In genomic region chr18:58315041-58315440, GRCh38 we compare ENCODE assay signal across 13 cellular contexts.
A peak's percentile ranks its signal among the peaks of the same experiment; 100 is the strongest.
DNase-seq lines count a peak whose midpoint lies in the region; ATAC-seq and TF ChIP-seq lines count a peak whose summit lies in the region.
"Had no signal": no experiment of that assay in that cellular context is flagged by ENCODE, and none has a peak within 500 bp of the region (broad histone marks: within the 10 kb centered on the region; RNA-seq: fewer than 3 reads in every experiment).

No MANE protein-coding gene starts in this region.

- 87 to 92% methylated on average over 7 to 8 of the region's 8 CpGs for WGBS in testis, 2 donors

- no peak overlapping the region for H2AFZ ChIP-seq in fibroblast of lung (ENCODE audit: low read length)

- no peaks in the 10 kb centered on the region for H3K79me2 ChIP-seq in fibroblast of lung (ENCODE audit: control insufficient read depth, insufficient read depth, low read length)

- H3K4me3 Mint-ChIP-seq in CD14-positive monocyte (no peak overlapping the region), osteocyte (ENCODE audit: unreplicated experiment) (no peak overlapping the region)
- H3K4me3 Mint-ChIP-seq: activated T-helper 1 cell treated with anti-CD3 and anti-CD28 coated beads, Interleukin-12 subunit alpha, Interleukin-12 subunit beta, Interleukin-2, Interleukin-4 antibody, amounts not matched to agents 30 ng/mL and 10 ng/mL and 1 ng/mL, durations not matched to agents 14 hours and 24 hours and 36 hours; central memory CD8-positive, alpha-beta T cell had no signal

- H3K4me1 ChIP-seq in RWPE2 (ENCODE audit: insufficient read depth, poor library complexity, severe bottlenecking) (peaks cover 45% of the 10 kb centered on the region), fibroblast of lung (ENCODE audit: control insufficient read depth, extremely low read depth, insufficient read depth, low read length) (peaks cover 2% of the 10 kb centered on the region), testis (no peaks in the 10 kb centered on the region)

- TF ChIP-seq CTCF in CD14-positive monocyte (IDR thresholded peaks at IDR 0.05) = no peak
- no peak for TF ChIP-seq CTCF in RWPE2 (IDR thresholded peaks at IDR 0.05; ENCODE audit: poor library complexity, severe bottlenecking)
- no peak for TF ChIP-seq CTCF in fibroblast of lung (conservative IDR thresholded peaks at IDR 0.05 in 1 of 2, IDR thresholded peaks at IDR 0.05 in 1 of 2; ENCODE audit: low read depth in 1 of 2, low read length in 2 of 2)
- no peak for TF ChIP-seq CTCF in osteocyte (IDR thresholded peaks at IDR 0.05)
- no peak for TF ChIP-seq CTCF in testis (IDR thresholded peaks at IDR 0.05)

- no peaks in the 10 kb centered on the region for H4K20me1 ChIP-seq in fibroblast of lung (ENCODE audit: control insufficient read depth, extremely low read depth, insufficient read depth, low read length)

- H3K4me3 ChIP-seq in RWPE2 (ENCODE audit: severe bottlenecking) = no peak overlapping the region
- no peak overlapping the region for H3K4me3 ChIP-seq in fibroblast of lung (replicated peaks in 1 of 4; ENCODE audit: control extremely low read depth in 1 of 4, insufficient read depth in 1 of 4, low read depth in 3 of 4, low read length in 4 of 4)
- no peak overlapping the region for H3K4me3 ChIP-seq in testis

- no peak overlapping the region for H3K9ac ChIP-seq in fibroblast of lung (ENCODE audit: insufficient read depth, low read length)

- H3K27ac Mint-ChIP-seq in CD14-positive monocyte (peak overlapping the region; percentile 77 to 90 (median 86)), osteocyte (ENCODE audit: unreplicated experiment) (peak overlapping the region; percentile 78)
- H3K27ac Mint-ChIP-seq: activated T-helper 1 cell treated with anti-CD3 and anti-CD28 coated beads, Interleukin-12 subunit alpha, Interleukin-12 subunit beta, Interleukin-2, Interleukin-4 antibody, amounts not matched to agents 30 ng/mL and 10 ng/mL and 1 ng/mL, durations not matched to agents 14 hours and 24 hours and 36 hours had no signal

- no peak for TF ChIP-seq POLR2A in testis (IDR thresholded peaks at IDR 0.05)

- ATAC-seq in RWPE2 (ENCODE audit: low read depth) (no peak), GM21786 (IDR thresholded peaks at IDR 0.05; ENCODE audit: unreplicated experiment) (no peak)

- no peak for DNase-seq in CD14-positive monocyte (ENCODE audit: low spot score)
- DNase-seq in RWPE2 (ENCODE audit: low spot score) = no peak
- DNase-seq in fibroblast of lung (ENCODE audit: low read depth in 2 of 2) = peak; percentile 29 to 43
- DNase-seq in osteocyte (ENCODE audit: extremely low spot score, unreplicated experiment) = no peak
- DNase-seq in testis = no peak
- no peak for DNase-seq in cerebellar nuclear complex (lab: John Stamatoyannopoulos, UW)
- no peak for DNase-seq in HT-29 (ENCODE audit: low spot score)
- DNase-seq: activated CD4-positive, CD25-positive, alpha-beta regulatory T cell treated with anti-CD3 and anti-CD28 coated beads, Interleukin-2, amount 50 U/mL, for 72 hours; NCI-H1105; NCI-H774 had no signal

- H3K9me3 ChIP-seq in RWPE2 (ENCODE audit: severe bottlenecking) = no peaks in the 10 kb centered on the region
- no peaks in the 10 kb centered on the region for H3K9me3 ChIP-seq in fibroblast of lung (ENCODE audit: control insufficient read depth, insufficient read depth, low read depth, low read length)
- no peaks in the 10 kb centered on the region for H3K9me3 ChIP-seq in testis

- H3K4me2 ChIP-seq in fibroblast of lung (ENCODE audit: extremely low read depth, insufficient read depth, low read length) = no peak overlapping the region

- H3K4me1 Mint-ChIP-seq in CD14-positive monocyte (peaks cover 33% of the 10 kb centered on the region), osteocyte (ENCODE audit: unreplicated experiment) (peaks cover 42% of the 10 kb centered on the region)

- H3K27me3 ChIP-seq in RWPE2 (ENCODE audit: insufficient read depth, poor library complexity, severe bottlenecking) = no peaks in the 10 kb centered on the region
- H3K27me3 ChIP-seq in fibroblast of lung (ENCODE audit: control insufficient read depth, insufficient read depth, low read length) = no peaks in the 10 kb centered on the region
- no peaks in the 10 kb centered on the region for H3K27me3 ChIP-seq in testis

- intact Hi-C loops in CD14-positive monocyte (cut with micrococcal nuclease) (loop anchor here in 1 of 2 donors (10.0 kb wide), 1 partner anchor 90 kb away; no protein-coding TSS in a partner anchor), testis (cut with DNase I; ENCODE audit: low total_unique reads) (no loop called here)

- peak overlapping the region; percentile 89 for H3K27ac ChIP-seq in RWPE2 (ENCODE audit: poor library complexity, severe bottlenecking)
- H3K27ac ChIP-seq in fibroblast of lung (ENCODE audit: insufficient read depth, low read length) = no peak overlapping the region
- H3K27ac ChIP-seq in testis = no peak overlapping the region

- H3K36me3 ChIP-seq in RWPE2 (ENCODE audit: low read depth) (peaks cover 9% of the 10 kb centered on the region), fibroblast of lung (ENCODE audit: control insufficient read depth, insufficient read depth, low read length) (no peaks in the 10 kb centered on the region), testis (ENCODE audit: low read depth, missing control alignments) (no peaks in the 10 kb centered on the region)

- peaks cover 0 to 1% (median 0%) of the 10 kb centered on the region in 3 donors for H3K27me3 Mint-ChIP-seq in CD14-positive monocyte (ENCODE audit: low read depth in 3 of 3)
- no peaks in the 10 kb centered on the region for H3K27me3 Mint-ChIP-seq in osteocyte (ENCODE audit: unreplicated experiment)

- H3K36me3 Mint-ChIP-seq in CD14-positive monocyte (no peaks in the 10 kb centered on the region), osteocyte (ENCODE audit: unreplicated experiment) (no peaks in the 10 kb centered on the region)

- H3K9me3 Mint-ChIP-seq in CD14-positive monocyte (no peaks in the 10 kb centered on the region), osteocyte (ENCODE audit: unreplicated experiment) (no peaks in the 10 kb centered on the region)
- H3K9me3 Mint-ChIP-seq: activated T-helper 1 cell treated with anti-CD3 and anti-CD28 coated beads, Interleukin-12 subunit alpha, Interleukin-12 subunit beta, Interleukin-2, Interleukin-4 antibody, amounts not matched to agents 30 ng/mL and 10 ng/mL and 1 ng/mL, durations not matched to agents 14 hours and 24 hours and 36 hours; central memory CD8-positive, alpha-beta T cell had no signal

Comparison
In these comparisons a context has a peak if more than half of its experiments do, and no peak if none do; other contexts are left out.
1. DNase-seq: peak in fibroblast of lung (2 of 2); none in CD14-positive monocyte (single experiment), RWPE2 (single experiment), osteocyte (single experiment), testis (single experiment), cerebellar nuclear complex (0 of 2) and HT-29 (single experiment).